20 cellular contexts compared by ENCODE assay signal in genomic region chr1:12452262-12452661, GRCh38.
A peak's percentile ranks its signal among the peaks of the same experiment; 100 is the strongest.
DNase-seq lines count a peak whose midpoint lies in the region; ATAC-seq and TF ChIP-seq lines count a peak whose summit lies in the region.
"Had no signal": no experiment of that assay in that cellular context is flagged by ENCODE, and none has a peak within 500 bp of the region (broad histone marks: within the 10 kb centered on the region; RNA-seq: fewer than 3 reads in every experiment).

No MANE protein-coding gene starts in this region.

- peaks cover 22 to 100% (median 88%) of the 10 kb centered on the region in 12 donors for H3K4me1 ChIP-seq in heart left ventricle
- peaks cover 55 to 100% (median 94%) of the 10 kb centered on the region in 3 donors for H3K4me1 ChIP-seq in esophagus squamous epithelium
- H3K4me1 ChIP-seq in vagina: peaks cover 99% of the 10 kb centered on the region

- H3K4me3 ChIP-seq in heart left ventricle (no peak overlapping the region), esophagus squamous epithelium (no peak overlapping the region), vagina (no peak overlapping the region)
- H3K4me3 ChIP-seq: SJSA1, spleen had no signal

- TF ChIP-seq CTCF in heart left ventricle (IDR thresholded peaks at IDR 0.05) (no peak), esophagus squamous epithelium (IDR thresholded peaks at IDR 0.05) (no peak), vagina (IDR thresholded peaks at IDR 0.05) (no peak)

- H3K9me3 Mint-ChIP-seq in stimulated activated effector memory CD8-positive, alpha-beta T cell treated with anti-CD3 and anti-CD28 coated beads, Interleukin-12 subunit alpha, Interleukin-12 subunit beta, amount 100 ng/mL, for 72 hours: no peaks in the 10 kb centered on the region
- H3K9me3 Mint-ChIP-seq: activated T-helper 17 cell treated with anti-CD3 and anti-CD28 coated beads, Interleukin-2, amount 50 U/mL, for 72 hours; central memory CD8-positive, alpha-beta T cell; memory B cell; T-helper 2 cell treated with Interferon-gamma antibody and Interleukin-4, amounts not matched to agents 5 μg/mL and 100 μg/mL, for 36 hours had no signal

- H3K36me3 Mint-ChIP-seq in stimulated activated effector memory CD8-positive, alpha-beta T cell treated with anti-CD3 and anti-CD28 coated beads, Interleukin-12 subunit alpha, Interleukin-12 subunit beta, amount 100 ng/mL, for 72 hours: peaks cover 26% of the 10 kb centered on the region

- H3K27ac Mint-ChIP-seq in stimulated activated effector memory CD8-positive, alpha-beta T cell treated with anti-CD3 and anti-CD28 coated beads, Interleukin-12 subunit alpha, Interleukin-12 subunit beta, amount 100 ng/mL, for 72 hours: peak overlapping the region; percentile 70
- H3K27ac Mint-ChIP-seq: memory B cell had no signal

- ATAC-seq in heart left ventricle (no peak), Right ventricle myocardium superior (ENCODE audit: poor library complexity) (no peak)
- ATAC-seq in stimulated activated effector memory CD8-positive, alpha-beta T cell treated with anti-CD3 and anti-CD28 coated beads, Interleukin-12 subunit alpha, Interleukin-12 subunit beta, amount 100 ng/mL, for 72 hours: no peak
- ATAC-seq: activated T-helper 17 cell treated with anti-CD3 and anti-CD28 coated beads, Interleukin-2, amount 50 U/mL, for 72 hours had no signal

- H3K36me3 ChIP-seq in heart left ventricle (peaks cover 0 to 29% (median 9%) of the 10 kb centered on the region in 9 donors), esophagus squamous epithelium (peaks cover 0 to 26% (median 0%) of the 10 kb centered on the region in 3 donors), vagina (peaks cover 0 to 4% of the 10 kb centered on the region in 2 donors)
- H3K36me3 ChIP-seq: SJSA1 had no signal

- H3K27ac ChIP-seq in heart left ventricle (peak overlapping the region in 9 of 12 donors; percentile 44 to 82 (median 70)), esophagus squamous epithelium (peak overlapping the region; percentile 78 to 93 (median 90)), vagina (peak overlapping the region; percentile 42)
- H3K27ac ChIP-seq: SJSA1 had no signal

- no peak overlapping the region for H3K4me3 Mint-ChIP-seq in stimulated activated effector memory CD8-positive, alpha-beta T cell treated with anti-CD3 and anti-CD28 coated beads, Interleukin-12 subunit alpha, Interleukin-12 subunit beta, amount 100 ng/mL, for 72 hours
- H3K4me3 Mint-ChIP-seq: central memory CD8-positive, alpha-beta T cell; memory B cell had no signal

- H3K27me3 ChIP-seq in heart left ventricle: no peaks in the 10 kb centered on the region
- no peaks in the 10 kb centered on the region for H3K27me3 ChIP-seq in esophagus squamous epithelium
- H3K27me3 ChIP-seq in vagina: no peaks in the 10 kb centered on the region
- H3K27me3 ChIP-seq: SJSA1, spleen had no signal

- no peaks in the 10 kb centered on the region for H3K9me3 ChIP-seq in heart left ventricle
- H3K9me3 ChIP-seq in esophagus squamous epithelium: no peaks in the 10 kb centered on the region
- no peaks in the 10 kb centered on the region for H3K9me3 ChIP-seq in vagina
- H3K9me3 ChIP-seq: SJSA1, spleen had no signal

- intact Hi-C loops in heart left ventricle (cut with DNase I) (loop anchor here in 1 of 10 donors (5.0 kb wide), 1 partner anchor 165 kb away; the partner anchor contains the start of gene DHRS3), Right ventricle myocardium superior (cut with DNase I) (no loop called here), esophagus squamous epithelium (cut with DNase I) (no loop called here), vagina (cut with DNase I) (no loop called here)

- TF ChIP-seq POLR2A in heart left ventricle (IDR thresholded peaks at IDR 0.05): no peak
- TF ChIP-seq POLR2A in esophagus squamous epithelium (IDR thresholded peaks at IDR 0.05): no peak
- no peak for TF ChIP-seq POLR2A in vagina (IDR thresholded peaks at IDR 0.05)

- H3K4me1 Mint-ChIP-seq in stimulated activated effector memory CD8-positive, alpha-beta T cell treated with anti-CD3 and anti-CD28 coated beads, Interleukin-12 subunit alpha, Interleukin-12 subunit beta, amount 100 ng/mL, for 72 hours: peaks cover 62% of the 10 kb centered on the region

- DNase-seq in heart left ventricle (no peak), Right ventricle myocardium superior (no peak), esophagus squamous epithelium (lab: John Stamatoyannopoulos, UW) (no peak), vagina (ENCODE audit: extremely low spot score in 2 of 2) (no peak), DMS53 treated with DMSO at 0.1 percent for 48 hours (lab: John Stamatoyannopoulos, UW; ENCODE audit: unreplicated experiment) (no peak), NCI-H748 treated with DMSO at 0.1 percent for 48 hours (lab: John Stamatoyannopoulos, UW) (no peak)
- no peak for DNase-seq in stimulated activated effector memory CD8-positive, alpha-beta T cell treated with anti-CD3 and anti-CD28 coated beads, Interleukin-12 subunit alpha, Interleukin-12 subunit beta, amount 100 ng/mL, for 72 hours (ENCODE audit: low spot score in 2 of 2)
- no peak for DNase-seq in effector CD4-positive, alpha-beta T cell
- DNase-seq: amniotic stem cell; DMS53; effector CD8-positive, alpha-beta T cell; KG1; kidney; NCI-H1092; spleen had no signal
